Comparison of ENCODE assay signal across 18 cellular contexts in the genomic region with DNA sequence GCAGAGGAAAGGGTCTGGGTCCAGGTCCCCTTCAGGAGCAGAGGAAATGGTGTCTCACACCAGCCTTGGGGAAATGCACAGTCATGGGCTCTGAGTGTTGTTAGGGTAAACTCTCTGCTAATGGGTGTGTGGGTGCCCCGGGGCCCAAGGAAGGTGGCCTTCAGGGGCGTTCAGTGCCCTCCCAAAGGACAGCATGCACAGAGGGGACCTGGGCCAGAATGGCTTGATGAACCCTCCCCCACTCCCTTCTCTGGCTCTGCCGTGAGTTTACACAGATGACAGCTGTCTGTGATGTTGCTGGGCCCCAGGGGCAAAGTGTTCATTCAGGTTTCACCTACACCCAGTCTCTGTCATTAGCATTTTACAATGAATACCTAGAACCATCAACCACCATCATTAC. TPM values are rescaled to one million over a fixed set of nuclear protein-coding genes. Genes with fewer than 3 reads are reported as not detected.
DNase-seq lines count a peak whose midpoint lies in the region; ATAC-seq and TF ChIP-seq lines count a peak whose summit lies in the region.
"Had no signal": no experiment of that assay in that cellular context is flagged by ENCODE, and none has a peak within 500 bp of the region (broad histone marks: within the 10 kb centered on the region; RNA-seq: fewer than 3 reads in every experiment).

No MANE protein-coding gene starts in this region.

- H3K4me1 Mint-ChIP-seq in activated naive CD8-positive, alpha-beta T cell treated with anti-CD3 and anti-CD28 coated beads, Interleukin-2, amount 10 ng/mL, durations not matched to agents 7 days and 5 days: peaks cover 13% of the 10 kb centered on the region
- H3K4me1 Mint-ChIP-seq in activated naive CD8-positive, alpha-beta T cell treated with anti-CD3 and anti-CD28 coated beads for 36 hours: peaks cover 9% of the 10 kb centered on the region
- H3K4me1 Mint-ChIP-seq in chondrocyte (ENCODE audit: low read depth): peaks cover 8% of the 10 kb centered on the region

- H3K9me3 ChIP-seq in tibial artery: no peaks in the 10 kb centered on the region
- H3K9me3 ChIP-seq: BE2C had no signal

- no peak for ATAC-seq in activated naive CD8-positive, alpha-beta T cell treated with anti-CD3 and anti-CD28 coated beads, Interleukin-2, amount 10 ng/mL, durations not matched to agents 7 days and 5 days (ENCODE audit: low read depth)
- no peak for ATAC-seq in GM18861 (IDR thresholded peaks at IDR 0.05; ENCODE audit: unreplicated experiment)
- ATAC-seq: CD8-positive, alpha-beta T cell; K562 had no signal

- no peak overlapping the region for H3K4me3 Mint-ChIP-seq in activated naive CD8-positive, alpha-beta T cell treated with anti-CD3 and anti-CD28 coated beads, Interleukin-2, amount 10 ng/mL, durations not matched to agents 7 days and 5 days
- H3K4me3 Mint-ChIP-seq in activated naive CD8-positive, alpha-beta T cell treated with anti-CD3 and anti-CD28 coated beads for 36 hours: no peak overlapping the region
- H3K4me3 Mint-ChIP-seq in chondrocyte (ENCODE audit: unreplicated experiment): no peak overlapping the region
- H3K4me3 Mint-ChIP-seq: CD8-positive, alpha-beta T cell; HFFc6 had no signal

- no peaks in the 10 kb centered on the region for H3K36me3 ChIP-seq in tibial artery
- H3K36me3 ChIP-seq: BE2C had no signal

- TF ChIP-seq CTCF in chondrocyte (IDR thresholded peaks at IDR 0.05): no peak
- TF ChIP-seq CTCF in tibial artery (IDR thresholded peaks at IDR 0.05): no peak

- H3K4me1 ChIP-seq in tibial artery: peaks cover 0 to 26% (median 21%) of the 10 kb centered on the region in 4 donors
- H3K4me1 ChIP-seq: BE2C had no signal

- DNase-seq in activated naive CD8-positive, alpha-beta T cell treated with anti-CD3 and anti-CD28 coated beads, Interleukin-2, amount 10 ng/mL, durations not matched to agents 7 days and 5 days: peak; percentile 17
- DNase-seq in activated naive CD8-positive, alpha-beta T cell treated with anti-CD3 and anti-CD28 coated beads for 36 hours: no peak
- DNase-seq in NCI-H345 (lab: John Stamatoyannopoulos, UW) (peak; percentile 22), chondrocyte (ENCODE audit: low spot score) (peak; percentile 42), tibial artery (peak; percentile 3 to 9), NCI-H1105 treated with DMSO at 0.1 percent for 48 hours (lab: John Stamatoyannopoulos, UW) (no peak)
- DNase-seq: BE2C; CD8-positive, alpha-beta T cell; HFFc6; NCI-H1930; NCI-H2227 treated with DMSO at 0.1 percent for 48 hours; NCI-H748 treated with DMSO at 0.1 percent for 48 hours had no signal

- peaks cover 30% of the 10 kb centered on the region for H3K27me3 Mint-ChIP-seq in activated naive CD8-positive, alpha-beta T cell treated with anti-CD3 and anti-CD28 coated beads, Interleukin-2, amount 10 ng/mL, durations not matched to agents 7 days and 5 days
- H3K27me3 Mint-ChIP-seq in activated naive CD8-positive, alpha-beta T cell treated with anti-CD3 and anti-CD28 coated beads for 36 hours: peaks cover 38% of the 10 kb centered on the region
- H3K27me3 Mint-ChIP-seq in chondrocyte (ENCODE audit: low read depth): peaks cover 51% of the 10 kb centered on the region

- no peak overlapping the region for H3K27ac ChIP-seq in tibial artery
- H3K27ac ChIP-seq: HL-60, RWPE1 had no signal

- H3K27me3 ChIP-seq in tibial artery: peaks cover 0 to 78% of the 10 kb centered on the region in 2 donors

- H3K9me3 Mint-ChIP-seq in activated naive CD8-positive, alpha-beta T cell treated with anti-CD3 and anti-CD28 coated beads, Interleukin-2, amount 10 ng/mL, durations not matched to agents 7 days and 5 days: no peaks in the 10 kb centered on the region
- H3K9me3 Mint-ChIP-seq in activated naive CD8-positive, alpha-beta T cell treated with anti-CD3 and anti-CD28 coated beads for 36 hours: no peaks in the 10 kb centered on the region
- H3K9me3 Mint-ChIP-seq in chondrocyte (ENCODE audit: low read depth): no peaks in the 10 kb centered on the region
- H3K9me3 Mint-ChIP-seq: CD8-positive, alpha-beta T cell; HFFc6 had no signal

- no peak overlapping the region for H3K4me3 ChIP-seq in tibial artery
- H3K4me3 ChIP-seq: K562 had no signal

- intact Hi-C loops in tibial artery (cut with DNase I; ENCODE audit: low total_unique reads): no loop called here

- H3K36me3 Mint-ChIP-seq in activated naive CD8-positive, alpha-beta T cell treated with anti-CD3 and anti-CD28 coated beads, Interleukin-2, amount 10 ng/mL, durations not matched to agents 7 days and 5 days: no peaks in the 10 kb centered on the region
- H3K36me3 Mint-ChIP-seq in activated naive CD8-positive, alpha-beta T cell treated with anti-CD3 and anti-CD28 coated beads for 36 hours: no peaks in the 10 kb centered on the region
- peaks cover 1% of the 10 kb centered on the region for H3K36me3 Mint-ChIP-seq in chondrocyte (ENCODE audit: low read depth)
- H3K36me3 Mint-ChIP-seq: CD8-positive, alpha-beta T cell had no signal

- no peak overlapping the region for H3K27ac Mint-ChIP-seq in activated naive CD8-positive, alpha-beta T cell treated with anti-CD3 and anti-CD28 coated beads, Interleukin-2, amount 10 ng/mL, durations not matched to agents 7 days and 5 days
- no peak overlapping the region for H3K27ac Mint-ChIP-seq in activated naive CD8-positive, alpha-beta T cell treated with anti-CD3 and anti-CD28 coated beads for 36 hours
- H3K27ac Mint-ChIP-seq in chondrocyte (ENCODE audit: unreplicated experiment): no peak overlapping the region
- H3K27ac Mint-ChIP-seq: CD8-positive, alpha-beta T cell; HFFc6 had no signal

- POLR2A ChIA-PET in activated naive CD8-positive, alpha-beta T cell treated with anti-CD3 and anti-CD28 coated beads, Interleukin-2, amount 10 ng/mL, durations not matched to agents 7 days and 5 days (lab: Charles Lee): no interaction called here

RNA-seq across cellular contexts. Expression of gene NPPC, which starts 3.3 kb away (rescaled TPM):
- total RNA-seq in activated naive CD8-positive, alpha-beta T cell treated with anti-CD3 and anti-CD28 coated beads, Interleukin-2, amount 10 ng/mL, durations not matched to agents 7 days and 5 days: under 1 TPM; 0.40 to 0.89 TPM
- total RNA-seq in activated naive CD8-positive, alpha-beta T cell treated with anti-CD3 and anti-CD28 coated beads for 36 hours: 1 to 10 TPM in 1 of 2 experiments, under 1 TPM in 1; 0.48 to 1.1 TPM
- total RNA-seq in chondrocyte: not detected in 3 replicates
- total RNA-seq: Daoy, HFFc6, K562, OCI-LY7 had no signal

RNA-seq across cellular contexts. Expression of gene DIS3L2, which starts 38.6 kb away (rescaled TPM):
- total RNA-seq in activated naive CD8-positive, alpha-beta T cell treated with anti-CD3 and anti-CD28 coated beads, Interleukin-2, amount 10 ng/mL, durations not matched to agents 7 days and 5 days: 10 to 100 TPM; 39.8 to 39.9 TPM
- total RNA-seq in activated naive CD8-positive, alpha-beta T cell treated with anti-CD3 and anti-CD28 coated beads for 36 hours: 10 to 100 TPM; 25.7 to 30.9 TPM
- 17.5 to 29.4 TPM (median 18.3 TPM) in 3 replicates for total RNA-seq in chondrocyte

Comparison
In these comparisons a context has a peak if more than half of its experiments do, and no peak if none do; other contexts are left out.
1. DNase-seq: peak in activated naive CD8-positive, alpha-beta T cell treated with anti-CD3 and anti-CD28 coated beads, Interleukin-2, amount 10 ng/mL, durations not matched to agents 7 days and 5 days (single experiment), NCI-H345 (single experiment), chondrocyte (single experiment) and tibial artery (2 of 2); none in activated naive CD8-positive, alpha-beta T cell treated with anti-CD3 and anti-CD28 coated beads for 36 hours (single experiment) and NCI-H1105 treated with DMSO at 0.1 percent for 48 hours (single experiment).